13 cellular contexts compared by ENCODE assay signal in genomic region chr15:81170504-81170903, GRCh38. TPM values are rescaled to one million over a fixed set of nuclear protein-coding genes. Genes with fewer than 3 reads are reported as not detected.
"Had no signal": no experiment of that assay in that cellular context is flagged by ENCODE, and none has a peak within 500 bp of the region (broad histone marks: within the 10 kb centered on the region; RNA-seq: fewer than 3 reads in every experiment).

No MANE protein-coding gene starts in this region.

- H3K9me3 Mint-ChIP-seq: activated T-helper 2 cell treated with anti-CD3 and anti-CD28 coated beads, Interferon-gamma antibody, Interleukin-2, Interleukin-4, amounts not matched to agents 10 μg/mL and 5 μg/mL and 100 μg/mL, durations not matched to agents 14 hours and 24 hours and 36 hours; central memory CD8-positive, alpha-beta T cell had no signal

- H3K4me3 Mint-ChIP-seq: central memory CD8-positive, alpha-beta T cell; neural progenitor cell had no signal

- H3K27ac ChIP-seq: neural progenitor cell, parathyroid adenoma, stomach had no signal

- H3K4me2 ChIP-seq: neural progenitor cell had no signal

- H3K9ac ChIP-seq: neural progenitor cell, parathyroid adenoma had no signal

- H3K4me1 Mint-ChIP-seq: central memory CD8-positive, alpha-beta T cell had no signal

- H2AFZ ChIP-seq: neural progenitor cell, parathyroid adenoma had no signal

- H3K4me3 ChIP-seq: lung, neural progenitor cell, stomach had no signal

- H3K36me3 Mint-ChIP-seq: neural progenitor cell had no signal

- H3K27ac Mint-ChIP-seq: activated T-helper 2 cell treated with anti-CD3 and anti-CD28 coated beads, Interferon-gamma antibody, Interleukin-2, Interleukin-4, amounts not matched to agents 10 μg/mL and 5 μg/mL and 100 μg/mL, durations not matched to agents 14 hours and 24 hours and 36 hours; neural progenitor cell had no signal

- H3K36me3 ChIP-seq: neural progenitor cell, stomach had no signal

- H3K9me3 ChIP-seq: stomach had no signal

- DNase-seq: activated CD4-positive, alpha-beta T cell treated with anti-CD3 and anti-CD28 coated beads, Interleukin-2, amount 50 U/mL, for 1 hour; activated naive CD4-positive, alpha-beta T cell treated with anti-CD3 and anti-CD28 coated beads, Interleukin-2, amount 50 U/mL, for 16 hours; cortex of kidney; effector CD8-positive, alpha-beta T cell; midbrain; retina; small intestine; stomach had no signal

- H3K27me3 ChIP-seq: neural progenitor cell had no signal

- H3K4me1 ChIP-seq: parathyroid adenoma had no signal

RNA-seq across cellular contexts. Expression of gene CFAP161, which starts 36.4 kb away (rescaled TPM):
- total RNA-seq: activated T-helper 2 cell treated with anti-CD3 and anti-CD28 coated beads, Interferon-gamma antibody, Interleukin-2, Interleukin-4, amounts not matched to agents 10 μg/mL and 5 μg/mL and 100 μg/mL, durations not matched to agents 14 hours and 24 hours and 36 hours had no signal
